In genomic region chr1:64171226-64171625, GRCh38 we compare ENCODE assay signal across 19 cellular contexts. TPM values are rescaled to one million over a fixed set of nuclear protein-coding genes. Genes with fewer than 3 reads are reported as not detected.
DNase-seq lines count a peak whose midpoint lies in the region; TF ChIP-seq lines count a peak whose summit lies in the region.
"Not testable (repeated sequence)": the region's sequence is repeated elsewhere in the genome, so short reads cannot be mapped to it uniquely, and the experiment has no call there.
"Had no signal": no experiment of that assay in that cellular context is flagged by ENCODE, and none has a peak within 500 bp of the region (broad histone marks: within the 10 kb centered on the region; RNA-seq: fewer than 3 reads in every experiment).

No MANE protein-coding gene starts in this region.

- CTCF ChIA-PET in HEK293 (lab: Yijun Ruan, JAX): interaction anchor here (0.5 to 1.0 kb wide), 5 partner anchors 8 to 479 kb away, joined by 3 to 4 read pairs (median 3); no protein-coding TSS in a partner anchor
- CTCF ChIA-PET in SK-N-SH (lab: Yijun Ruan, JAX): interaction anchor here (0.6 to 3.1 kb wide), 9 partner anchors 20 to 647 kb away, joined by 3 to 15 read pairs (median 4); no protein-coding TSS in a partner anchor

- 80% methylated on average over 3 of the region's 3 CpGs for WGBS in SK-N-SH (ENCODE audit: low lambda C conversion rate)

- not testable (repeated sequence) for H3K9me3 ChIP-seq in HEK293 (ENCODE audit: control insufficient read depth, insufficient read depth, low read depth, low read length); Loucy (ENCODE audit: insufficient read depth, low read depth, low read length); SK-N-SH; osteoblast (ENCODE audit: low read depth, low read length)

- not testable (repeated sequence) for TF ChIP-seq EP300 in SK-N-SH (IDR thresholded peaks at IDR 0.05; ENCODE audit: borderline replicate concordance in 1 of 2, low read depth in 1 of 2, low read length in 1 of 2)

- H3K27me3 ChIP-seq in Loucy (ENCODE audit: insufficient read depth, low read length, poor library complexity, severe bottlenecking); SK-N-SH (ENCODE audit: insufficient read depth); osteoblast (ENCODE audit: insufficient read depth, low read length): not testable (repeated sequence)

- peak overlapping the region; percentile 53; the same call in 1 of the 2 replicates for H2AFZ ChIP-seq in Loucy (ENCODE audit: low read length)
- not testable (repeated sequence) for H2AFZ ChIP-seq in SK-N-SH (ENCODE audit: low read depth); osteoblast (ENCODE audit: low read length)

- TF ChIP-seq CTCF in HEK293 (tag by site-specific recombination; IDR thresholded peaks at IDR 0.05); Loucy (conservative IDR thresholded peaks at IDR 0.05; ENCODE audit: low read length); SK-N-SH (IDR thresholded peaks at IDR 0.05); fibroblast of villous mesenchyme (IDR thresholded peaks at IDR 0.05; ENCODE audit: insufficient read depth, low read depth, low read length); osteoblast (IDR thresholded peaks at IDR 0.05; ENCODE audit: extremely low read depth, low read depth, low read length): not testable (repeated sequence)

- not testable (repeated sequence) for H3K9me2 ChIP-seq in Loucy (replicated peaks; ENCODE audit: low read depth, low read length); SK-N-SH

- H3K4me1 ChIP-seq in HEK293 (ENCODE audit: control insufficient read depth, insufficient read depth, low read length) (peaks cover 12% of the 10 kb centered on the region), SK-N-SH (ENCODE audit: control insufficient read depth in 1 of 2, insufficient read depth in 2 of 2, low read depth in 1 of 2, low read length in 1 of 2) (peaks cover 33 to 42% of the 10 kb centered on the region in 2 experiments), osteoblast (ENCODE audit: insufficient read depth, low read length) (peaks cover 43% of the 10 kb centered on the region)
- H3K4me1 ChIP-seq in Loucy (ENCODE audit: insufficient read depth, low read length, poor library complexity, severe bottlenecking): not testable (repeated sequence)

- POLR2A ChIA-PET in HEK293 (lab: Yijun Ruan, JAX): not testable (repeated sequence)
- POLR2A ChIA-PET in SK-N-SH (lab: Yijun Ruan, JAX): interaction anchor here (1.0 kb wide), 1 partner anchor 414 kb away, joined by 5 read pairs; no protein-coding TSS in a partner anchor

- TF ChIP-seq RAD21 in SK-N-SH (IDR thresholded peaks at IDR 0.05; ENCODE audit: low read length): not testable (repeated sequence)

- not testable (repeated sequence) for H3K36me3 ChIP-seq in HEK293 (ENCODE audit: control insufficient read depth in 2 of 2, insufficient read depth in 1 of 2, low read length in 2 of 2); Loucy (ENCODE audit: insufficient read depth, low read length); osteoblast (ENCODE audit: insufficient read depth, low read length)
- H3K36me3 ChIP-seq in SK-N-SH (replicated peaks in 1 of 2; ENCODE audit: control insufficient read depth in 1 of 2, insufficient read depth in 2 of 2, low read length in 1 of 2): peaks cover 2 to 14% of the 10 kb centered on the region in 2 experiments

- peak; percentile 67 for DNase-seq in Daoy (ENCODE audit: low read depth)
- DNase-seq in SK-N-SH; osteoblast (ENCODE audit: insufficient read length, low spot score, missing footprints): not testable (repeated sequence)
- DNase-seq in amniotic epithelial cell (ENCODE audit: low read depth): peak; percentile 77
- DNase-seq in fibroblast of villous mesenchyme (ENCODE audit: low read depth): peak; percentile 30

- H3K27ac ChIP-seq in HEK293 (ENCODE audit: extremely low read depth, low read depth, low read length): peak overlapping the region; percentile 82
- H3K27ac ChIP-seq in SK-N-SH (ENCODE audit: low read depth in 2 of 2, low read length in 1 of 2): peak overlapping the region; percentile 91 to 100
- H3K27ac ChIP-seq in osteoblast (ENCODE audit: low read depth, low read length): peak overlapping the region; percentile 85

- not testable (repeated sequence) for H3K4me3 ChIP-seq in HEK293 (ENCODE audit: low read depth, low read length); Loucy (ENCODE audit: low read length, poor library complexity, severe bottlenecking); SK-N-SH (ENCODE audit: low read depth in 2 of 2, low read length in 1 of 2); fibroblast of villous mesenchyme (ENCODE audit: low read depth, low read length); osteoblast (ENCODE audit: insufficient read depth, low read length)

- not testable (repeated sequence) for H4K20me1 ChIP-seq in Loucy (ENCODE audit: insufficient read depth, low read length, poor library complexity, severe bottlenecking); SK-N-SH (ENCODE audit: insufficient read depth); osteoblast (ENCODE audit: insufficient read depth, low read length)

- not testable (repeated sequence) for H3K9ac ChIP-seq in Loucy (ENCODE audit: low read depth, low read length, poor library complexity, severe bottlenecking); SK-N-SH

- H3K79me2 ChIP-seq in Loucy (ENCODE audit: insufficient read depth, low read length); SK-N-SH (ENCODE audit: insufficient read depth); osteoblast (ENCODE audit: insufficient read depth, low read length): not testable (repeated sequence)

- H3F3A ChIP-seq in Loucy (ENCODE audit: low read depth): not testable (repeated sequence)
- H3F3A ChIP-seq in SK-N-SH (replicated peaks; ENCODE audit: insufficient read depth): peaks cover 20% of the 10 kb centered on the region

- not testable (repeated sequence) for H3K4me2 ChIP-seq in Loucy (ENCODE audit: low read depth, low read length, poor library complexity, severe bottlenecking)
- peak overlapping the region; percentile 51; the same call in 1 of the 2 replicates for H3K4me2 ChIP-seq in SK-N-SH
- peak overlapping the region; percentile 43 for H3K4me2 ChIP-seq in osteoblast (ENCODE audit: insufficient read depth, low read length)

TF ChIP-seq in HEK293, 187 proteins besides CTCF, POLR2A, EP300 and RAD21:
- TF ChIP-seq SP3 (tag by site-specific recombination; IDR thresholded peaks at IDR 0.05) (0 out of 2 replicates have a peak, but pooled peaks have one; percentile 17), SETDB1 (IDR thresholded peaks at IDR 0.05; ENCODE audit: insufficient read length, low read length) (peak; percentile 63), ZFHX2 (tag by site-specific recombination; conservative IDR thresholded peaks at IDR 0.05) (peak; percentile 95), EGR2 (tag by site-specific recombination; IDR thresholded peaks at IDR 0.05; ENCODE audit: low read depth) (peak; percentile 83)

RNA-seq across cellular contexts. Expression of gene UBE2U, which starts 32.2 kb away (rescaled TPM):
- not detected in 2 replicates for total RNA-seq in Daoy (2014; rRNA removed; shearing (Covaris generic))
- not detected in 2 replicates for polyA plus RNA-seq in SK-N-SH (2012; rRNA removed)
- not detected in 2 replicates for polyA plus RNA-seq in SK-N-SH (2012; cell fraction: cytosol; rRNA removed)
- polyA plus RNA-seq in SK-N-SH (2012; cell fraction: nucleus; rRNA removed): 0.18 TPM in 1 of 2 replicates, not detected in the other
- total RNA-seq in fibroblast of villous mesenchyme: not detected in 2 replicates
- not detected in 2 replicates for total RNA-seq in osteoblast
- total RNA-seq: activated CD4-positive, alpha-beta T cell treated with anti-CD3 and anti-CD28 coated beads, Interleukin-2, amount 10 ng/mL, durations not matched to agents 7 days and 5 days; activated T-cell treated with anti-CD3 and anti-CD28 coated beads, Interleukin-2, amount 50 U/mL, for 4 hours; bronchial epithelial cell; CD8-positive, alpha-beta T cell; epithelial cell of proximal tubule; foreskin keratinocyte; HepG2; LHCN-M2; OCI-LY7; posterior vena cava; urinary bladder had no signal
- polyA plus RNA-seq: foreskin keratinocyte, heart left ventricle, HepG2, urinary bladder had no signal
